In genomic region chr5:158755221-158755620, GRCh38 we compare ENCODE assay signal across 15 cellular contexts.
"Had no signal": no experiment of that assay in that cellular context is flagged by ENCODE, and none has a peak within 500 bp of the region (broad histone marks: within the 10 kb centered on the region; RNA-seq: fewer than 3 reads in every experiment).

No MANE protein-coding gene starts in this region.

- H3K36me3 Mint-ChIP-seq: activated naive CD4-positive, alpha-beta T cell treated with anti-CD3 and anti-CD28 coated beads, Interleukin-2, amount 50 U/mL, for 24 hours; stimulated activated effector memory CD8-positive, alpha-beta T cell treated with anti-CD3 and anti-CD28 coated beads, Interleukin-12 subunit alpha, Interleukin-12 subunit beta, amount 100 ng/mL, for 72 hours had no signal

- DNase-seq: activated CD4-positive, alpha-beta T cell treated with anti-CD3 and anti-CD28 coated beads for 48 hours; activated CD8-positive, alpha-beta memory T cell treated with anti-CD3 and anti-CD28 coated beads, Interleukin-2, amount 50 U/mL, for 4 hours; activated CD8-positive, alpha-beta T cell treated with anti-CD3 and anti-CD28 coated beads for 36 hours; activated effector memory CD4-positive, alpha-beta T cell treated with anti-CD3 and anti-CD28 coated beads, Interleukin-2, amount 50 U/mL, for 16 hours; activated T-cell treated with anti-CD3 and anti-CD28 coated beads, Interleukin-2, amount 50 U/mL, for 48 hours; effector CD8-positive, alpha-beta T cell; left cardiac atrium; lower lobe of right lung; midbrain; retina; T-helper 17 cell; upper lobe of left lung had no signal

- ATAC-seq: activated CD8-positive, alpha-beta T cell treated with anti-CD3 and anti-CD28 coated beads for 36 hours; left cardiac atrium; lower lobe of right lung; stimulated activated effector memory CD8-positive, alpha-beta T cell treated with anti-CD3 and anti-CD28 coated beads, Interleukin-12 subunit alpha, Interleukin-12 subunit beta, amount 100 ng/mL, for 72 hours; T-helper 17 cell had no signal

- H3K27ac ChIP-seq: lower lobe of right lung, parathyroid adenoma, upper lobe of left lung had no signal

- H3K4me3 ChIP-seq: lower lobe of right lung, upper lobe of left lung had no signal

- H2AFZ ChIP-seq: parathyroid adenoma had no signal

- H3K9ac ChIP-seq: parathyroid adenoma had no signal

- H3K4me1 ChIP-seq: lower lobe of right lung, parathyroid adenoma, upper lobe of left lung had no signal

- H3K79me2 ChIP-seq: parathyroid adenoma had no signal

- H3K36me3 ChIP-seq: lower lobe of right lung, upper lobe of left lung had no signal

- H3K27ac Mint-ChIP-seq: activated CD8-positive, alpha-beta T cell treated with anti-CD3 and anti-CD28 coated beads for 36 hours; activated naive CD4-positive, alpha-beta T cell treated with anti-CD3 and anti-CD28 coated beads, Interleukin-2, amount 50 U/mL, for 24 hours; stimulated activated effector memory CD8-positive, alpha-beta T cell treated with anti-CD3 and anti-CD28 coated beads, Interleukin-12 subunit alpha, Interleukin-12 subunit beta, amount 100 ng/mL, for 72 hours; T-helper 17 cell had no signal

- H3K4me1 Mint-ChIP-seq: stimulated activated effector memory CD8-positive, alpha-beta T cell treated with anti-CD3 and anti-CD28 coated beads, Interleukin-12 subunit alpha, Interleukin-12 subunit beta, amount 100 ng/mL, for 72 hours; T-helper 17 cell had no signal

- H3K27me3 ChIP-seq: upper lobe of left lung had no signal

- H3K4me3 Mint-ChIP-seq: activated CD8-positive, alpha-beta T cell treated with anti-CD3 and anti-CD28 coated beads for 36 hours; activated naive CD4-positive, alpha-beta T cell treated with anti-CD3 and anti-CD28 coated beads, Interleukin-2, amount 50 U/mL, for 24 hours; stimulated activated effector memory CD8-positive, alpha-beta T cell treated with anti-CD3 and anti-CD28 coated beads, Interleukin-12 subunit alpha, Interleukin-12 subunit beta, amount 100 ng/mL, for 72 hours; T-helper 17 cell had no signal

- H3K9me3 Mint-ChIP-seq: activated CD8-positive, alpha-beta T cell treated with anti-CD3 and anti-CD28 coated beads for 36 hours; activated naive CD4-positive, alpha-beta T cell treated with anti-CD3 and anti-CD28 coated beads, Interleukin-2, amount 50 U/mL, for 24 hours; stimulated activated effector memory CD8-positive, alpha-beta T cell treated with anti-CD3 and anti-CD28 coated beads, Interleukin-12 subunit alpha, Interleukin-12 subunit beta, amount 100 ng/mL, for 72 hours had no signal

- H3K9me3 ChIP-seq: lower lobe of right lung, upper lobe of left lung had no signal
